Comparison of ENCODE assay signal across 11 cellular contexts in the genomic region with DNA sequence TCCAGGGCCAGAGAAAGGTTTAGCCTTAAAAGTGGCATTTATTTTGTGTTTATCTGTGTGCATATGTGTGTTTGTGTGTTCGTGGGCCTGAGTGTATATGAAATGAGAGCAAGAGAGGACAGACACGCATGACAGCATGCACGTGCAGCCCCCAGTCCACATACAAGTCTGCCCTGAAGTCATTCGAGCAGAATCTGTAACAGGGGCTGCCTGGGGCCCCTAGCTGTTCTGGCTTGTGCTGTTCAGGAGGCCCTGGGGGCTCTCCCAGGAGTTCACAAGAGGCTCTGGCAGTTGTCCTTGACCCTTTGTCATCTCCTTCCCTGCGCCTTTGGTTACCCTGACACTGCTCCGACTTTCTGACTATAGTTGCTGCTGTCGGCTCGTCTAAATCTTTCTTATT. TPM values are rescaled to one million over a fixed set of nuclear protein-coding genes. Genes with fewer than 3 reads are reported as not detected.
DNase-seq lines count a peak whose midpoint lies in the region; ATAC-seq, FAIRE-seq and TF ChIP-seq lines count a peak whose summit lies in the region.
"Had no signal": no experiment of that assay in that cellular context is flagged by ENCODE, and none has a peak within 500 bp of the region (broad histone marks: within the 10 kb centered on the region; RNA-seq: fewer than 3 reads in every experiment).

No MANE protein-coding gene starts in this region.

- POLR2A ChIA-PET in A549 (lab: Yijun Ruan, JAX) = no interaction called here
- POLR2A ChIA-PET in endothelial cell of umbilical vein (lab: Charles Lee) = interaction anchor here (1.1 to 1.5 kb wide), 3 partner anchors 20 to 47 kb away, joined by 8 to 9 read pairs (median 8); no protein-coding TSS in a partner anchor

- H3K36me3 ChIP-seq in NT2/D1 (ENCODE audit: insufficient read depth, insufficient read length, low read length) = no peaks in the 10 kb centered on the region
- no peaks in the 10 kb centered on the region for H3K36me3 ChIP-seq in endothelial cell of umbilical vein (ENCODE audit: control insufficient read depth in 2 of 2, extremely low read depth in 1 of 2, insufficient read depth in 2 of 2, low read length in 2 of 2)
- H3K36me3 ChIP-seq in neural progenitor cell = no peaks in the 10 kb centered on the region

- H3K79me2 ChIP-seq in endothelial cell of umbilical vein (ENCODE audit: control insufficient read depth, insufficient read depth, low read length) = peaks cover 52% of the 10 kb centered on the region
- H3K79me2 ChIP-seq in neural progenitor cell (ENCODE audit: low read depth) = peaks cover 93% of the 10 kb centered on the region

- no peaks in the 10 kb centered on the region for H3K27me3 ChIP-seq in NT2/D1 (ENCODE audit: insufficient read depth, insufficient read length)
- H3K27me3 ChIP-seq in endothelial cell of umbilical vein (ENCODE audit: control insufficient read depth in 2 of 2, insufficient read depth in 2 of 2, low read length in 2 of 2) = no peaks in the 10 kb centered on the region
- no peaks in the 10 kb centered on the region for H3K27me3 ChIP-seq in neural progenitor cell

- H3K9ac ChIP-seq in NT2/D1 (ENCODE audit: insufficient read length, low read depth) (peak overlapping the region; percentile 6), endothelial cell of umbilical vein (replicated peaks; ENCODE audit: extremely low read depth, insufficient read depth, low read length) (peak overlapping the region; percentile 52), neural progenitor cell (no peak overlapping the region)

- no peak for TF ChIP-seq CTCF in A549 (IDR thresholded peaks at IDR 0.05)
- TF ChIP-seq CTCF in endothelial cell of umbilical vein (IDR thresholded peaks at IDR 0.05; ENCODE audit: extremely low read depth in 1 of 2, insufficient read depth in 1 of 2, low read depth in 1 of 2, low read length in 2 of 2) = no peak
- TF ChIP-seq CTCF in neural progenitor cell (IDR thresholded peaks at IDR 0.05) = no peak

- DNase-seq in A549 (ENCODE audit: low read depth in 1 of 2, low spot score in 1 of 2) (no peak), NT2/D1 (ENCODE audit: low read depth, low spot score) (no peak), endothelial cell of umbilical vein (ENCODE audit: low read depth, low spot score) (no peak), neural progenitor cell (ENCODE audit: low spot score) (no peak), superior temporal gyrus (ENCODE audit: extremely low spot score) (no peak), DMS79 (lab: John Stamatoyannopoulos, UW) (no peak), NCI-H2196 treated with DMSO at 0.1 percent for 48 hours (lab: John Stamatoyannopoulos, UW; ENCODE audit: unreplicated experiment) (no peak)
- DNase-seq: naive thymus-derived CD4-positive, alpha-beta T cell; NCI-H2227 treated with DMSO at 0.1 percent for 48 hours had no signal

- H3K9me3 Mint-ChIP-seq in neural progenitor cell = peaks cover 17% of the 10 kb centered on the region

- peak overlapping the region; percentile 66 for H3K4me3 Mint-ChIP-seq in neural progenitor cell
- H3K4me3 Mint-ChIP-seq: activated naive CD8-positive, alpha-beta T cell had no signal

- no peaks in the 10 kb centered on the region for H4K20me1 ChIP-seq in endothelial cell of umbilical vein (replicated peaks; ENCODE audit: control insufficient read depth, extremely low read depth, insufficient read depth, low read length)
- peaks cover 14% of the 10 kb centered on the region for H4K20me1 ChIP-seq in neural progenitor cell (ENCODE audit: low read depth)

- no peak for TF ChIP-seq EP300 in A549 (IDR thresholded peaks at IDR 0.05)

- dilution Hi-C loops in endothelial cell of umbilical vein (cut with MboI; ENCODE audit: extremely low pct_ligation_motif_present, low sequenced_read_pairs) = no loop called here

- peaks cover 9% of the 10 kb centered on the region for H3K36me3 Mint-ChIP-seq in neural progenitor cell

- 89% methylated on average over 8 of the region's 8 CpGs for WGBS in A549 (ENCODE audit: missing lambda C conversion rate)

- ATAC-seq in A549 (no peak), GM18907 (IDR thresholded peaks at IDR 0.05; ENCODE audit: unreplicated experiment) (no peak)

- peaks cover 7% of the 10 kb centered on the region for H3F3A ChIP-seq in neural progenitor cell (ENCODE audit: low read depth)

- TF ChIP-seq RAD21 in A549 (conservative IDR thresholded peaks at IDR 0.05 in 1 of 2, IDR thresholded peaks at IDR 0.05 in 1 of 2) = no peak

- H3K4me2 ChIP-seq in A549 (peak overlapping the region; percentile 88), endothelial cell of umbilical vein (ENCODE audit: insufficient read depth, low read length) (peak overlapping the region; percentile 32), neural progenitor cell (no peak overlapping the region)

- CTCF ChIA-PET in A549 (lab: Yijun Ruan, JAX) = interaction anchor here (0.9 to 1.1 kb wide), 2 partner anchors 26 to 27 kb away, joined by 3 to 5 read pairs; no protein-coding TSS in a partner anchor
- CTCF ChIA-PET in endothelial cell of umbilical vein (lab: Charles Lee) = interaction anchor here (0.6 to 3.0 kb wide), 9 partner anchors 11 to 173 kb away, joined by 3 to 36 read pairs (median 8); no protein-coding TSS in a partner anchor

- H3K4me1 Mint-ChIP-seq in neural progenitor cell = peaks cover 54% of the 10 kb centered on the region

- H3K27me3 Mint-ChIP-seq in neural progenitor cell (ENCODE audit: insufficient read depth, low read depth) = peaks cover 4% of the 10 kb centered on the region
- H3K27me3 Mint-ChIP-seq: activated naive CD8-positive, alpha-beta T cell; naive thymus-derived CD4-positive, alpha-beta T cell had no signal

- no peaks in the 10 kb centered on the region for H3K9me1 ChIP-seq in endothelial cell of umbilical vein (replicated peaks; ENCODE audit: control insufficient read depth, extremely low read depth, insufficient read depth, low read length)

- peaks cover 13% of the 10 kb centered on the region; the same call in 1 of the 3 replicates for H3K9me3 ChIP-seq in A549
- no peaks in the 10 kb centered on the region for H3K9me3 ChIP-seq in NT2/D1 (ENCODE audit: insufficient read depth, low read length)
- no peaks in the 10 kb centered on the region for H3K9me3 ChIP-seq in endothelial cell of umbilical vein (replicated peaks; ENCODE audit: control insufficient read depth, insufficient read depth, low read length)
- H3K9me3 ChIP-seq in neural progenitor cell (ENCODE audit: low read depth) = no peaks in the 10 kb centered on the region

- H3K4me1 ChIP-seq in A549 (peaks cover 39% of the 10 kb centered on the region), NT2/D1 (ENCODE audit: insufficient read depth, insufficient read length) (peaks cover 18% of the 10 kb centered on the region), endothelial cell of umbilical vein (ENCODE audit: control insufficient read depth, extremely low read depth, insufficient read depth, low read length) (peaks cover 24% of the 10 kb centered on the region), neural progenitor cell (peaks cover 23% of the 10 kb centered on the region)

- H3K27ac ChIP-seq in A549 (peak overlapping the region; percentile 62 to 83; a peak in 4 of 6 replicates), endothelial cell of umbilical vein (ENCODE audit: insufficient read depth, low read depth, low read length) (peak overlapping the region; percentile 67), neural progenitor cell (no peak overlapping the region)

- H2AFZ ChIP-seq in endothelial cell of umbilical vein (ENCODE audit: low read depth, low read length) (no peak overlapping the region), neural progenitor cell (replicated peaks) (no peak overlapping the region)

- FAIRE-seq in A549 (lab: Jason Lieb, UNC) = no peak
- FAIRE-seq in endothelial cell of umbilical vein (lab: Jason Lieb, UNC) = no peak

- H3K4me3 ChIP-seq in A549 (no peak overlapping the region), NT2/D1 (ENCODE audit: insufficient read length, low read depth) (no peak overlapping the region), endothelial cell of umbilical vein (replicated peaks in 1 of 3; ENCODE audit: insufficient read depth in 1 of 3, low read depth in 1 of 3, low read length in 3 of 3) (no peak overlapping the region), neural progenitor cell (no peak overlapping the region)

- no peak for TF ChIP-seq POLR2A in A549 (IDR thresholded peaks at IDR 0.05; ENCODE audit: low read length)
- no peak for TF ChIP-seq POLR2A in endothelial cell of umbilical vein (IDR thresholded peaks at IDR 0.05; ENCODE audit: low read depth, low read length)

- intact Hi-C loops in endothelial cell of umbilical vein (cut with micrococcal nuclease) = loop anchor here (1.0 to 2.0 kb wide), 8 partner anchors 12 to 111 kb away; partner anchors contain the start of gene ULK4

- no TSS peak for BruUV-seq in endothelial cell of umbilical vein (replicated peaks; lab: Mats Ljungman, UMichigan)

- H3K27ac Mint-ChIP-seq in neural progenitor cell = peak overlapping the region; percentile 91
- H3K27ac Mint-ChIP-seq: activated naive CD8-positive, alpha-beta T cell had no signal

TF ChIP-seq in A549, 52 proteins besides CTCF, POLR2A, EP300 and RAD21 (continues in another document):
- TF ChIP-seq HOXA7 (CRISPR knock-in tag; IDR thresholded peaks at IDR 0.05) (no peak), CHD2 (IDR thresholded peaks at IDR 0.05; ENCODE audit: low read length, partially characterized antibody) (no peak), EHMT2 (IDR thresholded peaks at IDR 0.05; ENCODE audit: low read depth) (no peak)

TF ChIP-seq in endothelial cell of umbilical vein, 7 proteins besides CTCF, POLR2A, EP300 and RAD21 (continues in another document):
- TF ChIP-seq GATA2 (IDR thresholded peaks at IDR 0.05; ENCODE audit: insufficient read depth, insufficient read length, low read depth, low read length) (no peak), MAX (IDR thresholded peaks at IDR 0.05; ENCODE audit: insufficient read depth, insufficient read length) (no peak)

RNA-seq across cellular contexts. Expression of gene TRAK1, which starts 18.2 kb away (rescaled TPM):
- polyA plus RNA-seq in A549 (2011; rRNA removed) = 22.3 and 24.5 TPM in 2 replicates
- polyA plus RNA-seq in A549 (2012; cell fraction: cytosol; rRNA removed) = 10.9 and 11.9 TPM in 2 replicates
- polyA plus RNA-seq in A549 (2012; cell fraction: nucleus; rRNA removed) = 14.7 and 15.0 TPM in 2 replicates
- polyA plus RNA-seq in A549 (2017; fragmentation: RNase III; extraction: RNeasy Plus Mini Kit Qiagen cat#74134 plus additional on column Dnase treatment) = 10.3 to 12.9 TPM (median 12.2 TPM) in 3 replicates
- polyA minus RNA-seq in A549 (2011; rRNA and poly(A)+ RNA removed) = 31.7 and 35.0 TPM in 2 replicates
- 59.6 and 66.6 TPM in 2 replicates for total RNA-seq in endothelial cell of umbilical vein
- polyA plus RNA-seq in endothelial cell of umbilical vein = 38.5 and 39.6 TPM in 2 replicates
- polyA plus RNA-seq in endothelial cell of umbilical vein (2011; cell fraction: cytosol; rRNA removed) = 34.3 and 37.3 TPM in 2 replicates
- polyA plus RNA-seq in endothelial cell of umbilical vein (2011; cell fraction: nucleus; rRNA removed) = 76.1 and 85.0 TPM in 2 replicates
- 27.4 and 30.8 TPM in 2 replicates for polyA plus RNA-seq in endothelial cell of umbilical vein (2012)
- polyA minus RNA-seq in endothelial cell of umbilical vein = 62.1 and 74.0 TPM in 2 replicates
- 11.1 TPM for polyA minus RNA-seq in endothelial cell of umbilical vein (2011; cell fraction: cytosol; rRNA and poly(A)+ RNA removed)
- 73.1 and 82.9 TPM in 2 replicates for polyA minus RNA-seq in endothelial cell of umbilical vein (2011; cell fraction: nucleus; rRNA and poly(A)+ RNA removed)
- total RNA-seq in neural progenitor cell (ENCODE audit: low replicate concordance) = 32.2 and 41.3 TPM in 2 replicates
